14 cellular contexts compared by ENCODE assay signal in the genomic region with DNA sequence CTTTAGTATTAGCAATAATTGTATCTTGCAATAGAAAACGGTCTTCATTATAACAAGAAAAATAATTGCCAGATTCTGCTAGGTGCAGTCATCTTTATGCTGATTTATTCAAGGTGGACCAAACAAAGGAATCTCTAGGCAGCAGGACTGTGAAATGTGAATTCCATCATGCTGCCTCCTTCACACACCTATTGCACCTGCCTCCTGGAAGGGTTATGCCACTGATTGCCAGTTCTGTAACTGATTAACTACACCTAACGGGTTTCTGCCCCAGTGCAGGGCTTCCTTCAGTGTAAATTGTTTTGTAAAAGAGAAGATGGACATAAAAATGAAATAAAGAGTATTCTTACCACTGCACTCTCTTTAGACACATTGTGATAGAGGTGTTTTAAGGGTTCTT.
A peak's percentile ranks its signal among the peaks of the same experiment; 100 is the strongest.
DNase-seq lines count a peak whose midpoint lies in the region; ATAC-seq, FAIRE-seq and TF ChIP-seq lines count a peak whose summit lies in the region.
"Had no signal": no experiment of that assay in that cellular context is flagged by ENCODE, and none has a peak within 500 bp of the region (broad histone marks: within the 10 kb centered on the region; RNA-seq: fewer than 3 reads in every experiment).

No MANE protein-coding gene starts in this region.

- peak overlapping the region; percentile 78 for H3K9ac ChIP-seq in skeletal muscle satellite cell (ENCODE audit: low read depth, low read length)

- H3K79me2 ChIP-seq in GM23338 (replicated peaks; ENCODE audit: insufficient read depth) = peaks cover 41% of the 10 kb centered on the region

- ATAC-seq in GM23338 (no peak; the same call in 2 of the 3 replicates), right lobe of liver (peak; percentile 75 to 87 (median 82))
- ATAC-seq in natural killer cell treated with Interleukin-12 subunit alpha and Interleukin-12 subunit beta and Interleukin-15 and Interleukin-18, amount 100 ng/mL, for 72 hours = no peak

- in situ Hi-C loops in astrocyte of the spinal cord (cut with HindIII; ENCODE audit: low sequenced_read_pairs) = no loop called here

- H3K4me2 ChIP-seq in GM23338 = no peak overlapping the region
- peak overlapping the region; percentile 74 for H3K4me2 ChIP-seq in skeletal muscle satellite cell (ENCODE audit: low read length)

- FAIRE-seq in GM12891 (lab: Jason Lieb, UNC) = no peak
- FAIRE-seq: colon had no signal

- TF ChIP-seq CTCF in GM23338 (conservative IDR thresholded peaks at IDR 0.05; ENCODE audit: low read depth in 2 of 2) (no peak), astrocyte of the spinal cord (IDR thresholded peaks at IDR 0.05; ENCODE audit: low read depth, low read length) (no peak), right lobe of liver (IDR thresholded peaks at IDR 0.05) (no peak)

- no peak overlapping the region for H2AFZ ChIP-seq in GM23338

- H3K4me1 Mint-ChIP-seq in GM23338 = peaks cover 48% of the 10 kb centered on the region
- peaks cover 37 to 54% of the 10 kb centered on the region in 2 donors for H3K4me1 Mint-ChIP-seq in natural killer cell treated with Interleukin-12 subunit alpha and Interleukin-12 subunit beta and Interleukin-15 and Interleukin-18, amount 100 ng/mL, for 72 hours (ENCODE audit: low read depth in 2 of 2)
- H3K4me1 Mint-ChIP-seq in T-helper 2 cell treated with Interferon-gamma antibody and Interleukin-4, amounts not matched to agents 5 μg/mL and 100 μg/mL, for 36 hours (ENCODE audit: low read depth) = peaks cover 9% of the 10 kb centered on the region

- peaks cover 23% of the 10 kb centered on the region for H3K4me1 ChIP-seq in GM23338 (ENCODE audit: insufficient read depth)
- H3K4me1 ChIP-seq in right lobe of liver = peaks cover 0 to 63% (median 31%) of the 10 kb centered on the region in 4 donors
- peaks cover 88% of the 10 kb centered on the region for H3K4me1 ChIP-seq in skeletal muscle satellite cell (ENCODE audit: control insufficient read depth, insufficient read depth, low read length)

- H3K27ac Mint-ChIP-seq in GM23338 = peak overlapping the region; percentile 51; the same call in 1 of the 2 replicates
- H3K27ac Mint-ChIP-seq in natural killer cell treated with Interleukin-12 subunit alpha and Interleukin-12 subunit beta and Interleukin-15 and Interleukin-18, amount 100 ng/mL, for 72 hours = no peak overlapping the region
- H3K27ac Mint-ChIP-seq in T-helper 2 cell treated with Interferon-gamma antibody and Interleukin-4, amounts not matched to agents 5 μg/mL and 100 μg/mL, for 36 hours = no peak overlapping the region

- no peak overlapping the region for H3K4me3 Mint-ChIP-seq in GM23338
- H3K4me3 Mint-ChIP-seq in natural killer cell treated with Interleukin-12 subunit alpha and Interleukin-12 subunit beta and Interleukin-15 and Interleukin-18, amount 100 ng/mL, for 72 hours = no peak overlapping the region
- no peak overlapping the region for H3K4me3 Mint-ChIP-seq in T-helper 2 cell treated with Interferon-gamma antibody and Interleukin-4, amounts not matched to agents 5 μg/mL and 100 μg/mL, for 36 hours

- H4K20me1 ChIP-seq in GM23338 (replicated peaks; ENCODE audit: insufficient read depth) = no peaks in the 10 kb centered on the region; the same call in 1 of the 2 replicates

- 0 out of 3 replicates have a peak, but pooled peaks cover 3% of the 10 kb centered on the region for H3K36me3 Mint-ChIP-seq in GM23338 (ENCODE audit: low read depth)
- no peaks in the 10 kb centered on the region for H3K36me3 Mint-ChIP-seq in natural killer cell treated with Interleukin-12 subunit alpha and Interleukin-12 subunit beta and Interleukin-15 and Interleukin-18, amount 100 ng/mL, for 72 hours
- H3K36me3 Mint-ChIP-seq in T-helper 2 cell treated with Interferon-gamma antibody and Interleukin-4, amounts not matched to agents 5 μg/mL and 100 μg/mL, for 36 hours (ENCODE audit: low read depth) = no peaks in the 10 kb centered on the region

- no peaks in the 10 kb centered on the region for H3K9me2 ChIP-seq in GM23338 (ENCODE audit: insufficient read depth)

- H3K27me3 ChIP-seq in GM23338 (ENCODE audit: insufficient read depth) (no peaks in the 10 kb centered on the region), right lobe of liver (no peaks in the 10 kb centered on the region), skeletal muscle satellite cell (ENCODE audit: control insufficient read depth, insufficient read depth, low read length) (no peaks in the 10 kb centered on the region)

- no peaks in the 10 kb centered on the region for H3K9me3 Mint-ChIP-seq in GM23338
- no peaks in the 10 kb centered on the region for H3K9me3 Mint-ChIP-seq in natural killer cell treated with Interleukin-12 subunit alpha and Interleukin-12 subunit beta and Interleukin-15 and Interleukin-18, amount 100 ng/mL, for 72 hours
- H3K9me3 Mint-ChIP-seq in T-helper 2 cell treated with Interferon-gamma antibody and Interleukin-4, amounts not matched to agents 5 μg/mL and 100 μg/mL, for 36 hours = no peaks in the 10 kb centered on the region

- WGBS in right lobe of liver (ENCODE audit: insufficient coverage, low coverage, low lambda C conversion rate, missing lambda C conversion rate) = 25% methylated on average over 2 of the region's 2 CpGs

- no peak for TF ChIP-seq POLR2A in right lobe of liver (IDR thresholded peaks at IDR 0.05)
- no peak for TF ChIP-seq POLR2A in GM12891 (IDR thresholded peaks at IDR 0.05; ENCODE audit: low read depth, low read length)

- DNase-seq in GM23338 (ENCODE audit: low spot score) = no peak
- DNase-seq in astrocyte of the spinal cord (ENCODE audit: low read depth, low spot score) = no peak
- DNase-seq in right lobe of liver = no peak
- DNase-seq in natural killer cell treated with Interleukin-12 subunit alpha and Interleukin-12 subunit beta and Interleukin-15 and Interleukin-18, amount 100 ng/mL, for 72 hours (ENCODE audit: low spot score) = no peak
- DNase-seq in T-helper 2 cell treated with Interferon-gamma antibody and Interleukin-4, amounts not matched to agents 5 μg/mL and 100 μg/mL, for 36 hours (ENCODE audit: low spot score) = no peak
- DNase-seq in GM12891 (ENCODE audit: insufficient read length, low spot score) = no peak
- DNase-seq in central memory CD4-positive, alpha-beta T cell = no peak
- DNase-seq: activated naive CD4-positive, alpha-beta T cell treated with Interleukin-2 at 50 U/mL for 16 hours; islet precursor cell; NCI-H1092; NCI-H524 treated with DMSO at 0.1 percent for 48 hours; stimulated activated CD4-positive, alpha-beta T cell treated with anti-CD3 and anti-CD28 coated beads, Interleukin-2, amount 100 ng/mL, for 24 hours had no signal

- H3K4me3 ChIP-seq in GM23338 = no peak overlapping the region
- H3K4me3 ChIP-seq in astrocyte of the spinal cord (ENCODE audit: low read depth, low read length) = peak overlapping the region; percentile 11
- no peak overlapping the region for H3K4me3 ChIP-seq in right lobe of liver
- H3K4me3 ChIP-seq in skeletal muscle satellite cell (ENCODE audit: low read length) = peak overlapping the region; percentile 62

- no peaks in the 10 kb centered on the region for H3K36me3 ChIP-seq in GM23338 (ENCODE audit: insufficient read depth)
- H3K36me3 ChIP-seq in right lobe of liver = no peaks in the 10 kb centered on the region
- peaks cover 3% of the 10 kb centered on the region for H3K36me3 ChIP-seq in skeletal muscle satellite cell (ENCODE audit: insufficient read depth, low read length)

- intact Hi-C loops in right lobe of liver (cut with DNase I) = loop anchor here in 1 of 2 donors (10.0 kb wide), 1 partner anchor 92 kb away; the partner anchor contains the start of gene FOXO3

- H3K9me3 ChIP-seq in right lobe of liver (no peaks in the 10 kb centered on the region), skeletal muscle satellite cell (replicated peaks; ENCODE audit: low read length) (no peaks in the 10 kb centered on the region)

- H3K27ac ChIP-seq in GM23338 (ENCODE audit: low read depth) (no peak overlapping the region), right lobe of liver (peak overlapping the region; percentile 0 to 15 (median 2))

- H3K27me3 Mint-ChIP-seq in GM23338 (ENCODE audit: insufficient read depth, low read depth, poor library complexity) = peaks cover 2% of the 10 kb centered on the region
- H3K27me3 Mint-ChIP-seq in natural killer cell treated with Interleukin-12 subunit alpha and Interleukin-12 subunit beta and Interleukin-15 and Interleukin-18, amount 100 ng/mL, for 72 hours = no peaks in the 10 kb centered on the region
- H3K27me3 Mint-ChIP-seq in T-helper 2 cell treated with Interferon-gamma antibody and Interleukin-4, amounts not matched to agents 5 μg/mL and 100 μg/mL, for 36 hours (ENCODE audit: low read depth) = peaks cover 4% of the 10 kb centered on the region

- no peaks in the 10 kb centered on the region for H3F3A ChIP-seq in GM23338 (replicated peaks; ENCODE audit: low read depth)

TF ChIP-seq in GM23338, 12 proteins besides CTCF, POLR2A, EP300 and RAD21:
- no peak for TF ChIP-seq CREB1 (CRISPR knock-in tag; IDR thresholded peaks at IDR 0.05; ENCODE audit: low read depth)

TF ChIP-seq in GM12891, 5 proteins besides CTCF, POLR2A, EP300 and RAD21:
- TF ChIP-seq POU2F2 (IDR thresholded peaks at IDR 0.05; ENCODE audit: low read depth, low read length) = no peak
- no peak for TF ChIP-seq TAF1 (IDR thresholded peaks at IDR 0.05; ENCODE audit: low read depth, low read length)

Comparison
In these comparisons a context has a peak if more than half of its experiments do, and no peak if none do; other contexts are left out.
1. ATAC-seq: peak in right lobe of liver (4 of 4); none in GM23338 (single experiment) and natural killer cell treated with Interleukin-12 subunit alpha and Interleukin-12 subunit beta and Interleukin-15 and Interleukin-18, amount 100 ng/mL, for 72 hours (0 of 2).
2. H3K4me3 ChIP-seq: peak in astrocyte of the spinal cord (single experiment) and skeletal muscle satellite cell (single experiment); none in GM23338 (single experiment) and right lobe of liver (0 of 3).